8 cellular contexts compared by ENCODE assay signal in genomic region chr10:61974611-61975010, GRCh38.
A peak's percentile ranks its signal among the peaks of the same experiment; 100 is the strongest.
DNase-seq lines count a peak whose midpoint lies in the region; ATAC-seq and TF ChIP-seq lines count a peak whose summit lies in the region.

No MANE protein-coding gene starts in this region.

- H3K4me1 Mint-ChIP-seq in dendritic cell treated with granulocyte-macrophage colony-stimulating factor and Interleukin-4, amounts not matched to agents 40 ng/mL and 50 ng/mL, for 4 days (ENCODE audit: low read depth), result peaks cover 40% of the 10 kb centered on the region

- peak; percentile 64 for DNase-seq in EL
- peak; percentile 59 for DNase-seq in NCI-H146 (lab: John Stamatoyannopoulos, UW)
- DNase-seq in nucleus accumbens (lab: John Stamatoyannopoulos, UW), result peak in 30 of 56 donors; percentile 3 to 71 (median 24)
- DNase-seq in mesenteric fat pad (ENCODE audit: low spot score), result no peak
- no peak for DNase-seq in GM19240 (ENCODE audit: insufficient read length, low spot score)
- DNase-seq in lower lobe of right lung, result no peak
- no peak for DNase-seq in middle frontal gyrus (ENCODE audit: extremely low spot score, low spot score)

- H3K27me3 ChIP-seq in lower lobe of right lung (ENCODE audit: low read depth), result no peaks in the 10 kb centered on the region

- intact Hi-C loops in dendritic cell treated with granulocyte-macrophage colony-stimulating factor and Interleukin-4, amounts not matched to agents 40 ng/mL and 50 ng/mL, for 4 days (cut with micrococcal nuclease), result loop anchor here (5.0 kb wide), 1 partner anchor 72 kb away; the partner anchor contains the start of gene ARID5B
- intact Hi-C loops in lower lobe of right lung (cut with DNase I), result no loop called here

- peaks cover 30% of the 10 kb centered on the region for H3K4me1 ChIP-seq in lower lobe of right lung

- TF ChIP-seq CTCF in lower lobe of right lung (IDR thresholded peaks at IDR 0.05), result no peak

- H3K27ac ChIP-seq in lower lobe of right lung, result no peak overlapping the region

- H3K4me3 ChIP-seq in lower lobe of right lung, result no peak overlapping the region

- H3K9me3 Mint-ChIP-seq in dendritic cell treated with granulocyte-macrophage colony-stimulating factor and Interleukin-4, amounts not matched to agents 40 ng/mL and 50 ng/mL, for 4 days, result no peaks in the 10 kb centered on the region

- no peak for ATAC-seq in lower lobe of right lung

- no peaks in the 10 kb centered on the region for H3K36me3 ChIP-seq in lower lobe of right lung

- no peaks in the 10 kb centered on the region for H3K9me3 ChIP-seq in lower lobe of right lung

- H3K27me3 Mint-ChIP-seq in dendritic cell treated with granulocyte-macrophage colony-stimulating factor and Interleukin-4, amounts not matched to agents 40 ng/mL and 50 ng/mL, for 4 days, result no peaks in the 10 kb centered on the region

- peaks cover 6% of the 10 kb centered on the region for H3K36me3 Mint-ChIP-seq in dendritic cell treated with granulocyte-macrophage colony-stimulating factor and Interleukin-4, amounts not matched to agents 40 ng/mL and 50 ng/mL, for 4 days (ENCODE audit: low read depth)

- peak overlapping the region; percentile 22 for H3K27ac Mint-ChIP-seq in dendritic cell treated with granulocyte-macrophage colony-stimulating factor and Interleukin-4, amounts not matched to agents 40 ng/mL and 50 ng/mL, for 4 days

- H3K4me3 Mint-ChIP-seq in dendritic cell treated with granulocyte-macrophage colony-stimulating factor and Interleukin-4, amounts not matched to agents 40 ng/mL and 50 ng/mL, for 4 days, result no peak overlapping the region

Comparison
In these comparisons a context has a peak if more than half of its experiments do, and no peak if none do; other contexts are left out.
1. DNase-seq: peak in EL (single experiment), NCI-H146 (single experiment) and nucleus accumbens (30 of 56); none in mesenteric fat pad (single experiment), GM19240 (single experiment), lower lobe of right lung (single experiment) and middle frontal gyrus (single experiment).